Comparison of ENCODE assay signal across 8 cellular contexts in genomic region chr16:31073073-31073822, GRCh38. TPM values are rescaled to one million over a fixed set of nuclear protein-coding genes. Genes with fewer than 3 reads are reported as not detected.
DNase-seq lines count a peak whose midpoint lies in the region; ATAC-seq and TF ChIP-seq lines count a peak whose summit lies in the region.

No MANE protein-coding gene starts in this region.

- H3F3A ChIP-seq in GM23338 (replicated peaks; ENCODE audit: low read depth) (no peaks in the 10 kb centered on the region), neural cell (ENCODE audit: insufficient read depth, low read length, poor library complexity, severe bottlenecking) (no peaks in the 10 kb centered on the region)

- H3K27ac ChIP-seq in GM23338 (ENCODE audit: low read depth) (peak overlapping the region; percentile 91), neural cell (ENCODE audit: low read length) (peak overlapping the region; percentile 95)

- no peaks in the 10 kb centered on the region; the same call in 2 of the 3 replicates for H3K9me3 Mint-ChIP-seq in GM23338
- no peaks in the 10 kb centered on the region for H3K9me3 Mint-ChIP-seq in stimulated activated naive CD8-positive, alpha-beta T cell treated with anti-CD3 and anti-CD28 coated beads, Interleukin-15, Interleukin-2, amounts not matched to agents 100 ng/mL and 50 ng/mL, for 24 hours

- H3K27me3 ChIP-seq in GM23338 (ENCODE audit: insufficient read depth) (no peaks in the 10 kb centered on the region), neural cell (ENCODE audit: insufficient read depth, low read depth, low read length) (no peaks in the 10 kb centered on the region)

- peaks cover 19% of the 10 kb centered on the region for H3K4me1 Mint-ChIP-seq in GM23338
- peaks cover 42% of the 10 kb centered on the region for H3K4me1 Mint-ChIP-seq in stimulated activated naive CD8-positive, alpha-beta T cell treated with anti-CD3 and anti-CD28 coated beads, Interleukin-15, Interleukin-2, amounts not matched to agents 100 ng/mL and 50 ng/mL, for 24 hours (ENCODE audit: low read depth)

- TF ChIP-seq CTCF in GM23338 (conservative IDR thresholded peaks at IDR 0.05; ENCODE audit: low read depth in 2 of 2) (no peak), neural cell (IDR thresholded peaks at IDR 0.05; ENCODE audit: poor library complexity, severe bottlenecking) (peak; percentile 16)

- peak; percentile 74 for ATAC-seq in GM23338

- no peaks in the 10 kb centered on the region for H3K9me3 ChIP-seq in neural cell (ENCODE audit: low read length)

- peak overlapping the region; percentile 99 for H3K4me3 Mint-ChIP-seq in GM23338
- H3K4me3 Mint-ChIP-seq in stimulated activated naive CD8-positive, alpha-beta T cell treated with anti-CD3 and anti-CD28 coated beads, Interleukin-15, Interleukin-2, amounts not matched to agents 100 ng/mL and 50 ng/mL, for 24 hours, result peak overlapping the region; percentile 98

- H3K36me3 Mint-ChIP-seq in GM23338 (ENCODE audit: low read depth), result peaks cover 21% of the 10 kb centered on the region
- peaks cover 13% of the 10 kb centered on the region for H3K36me3 Mint-ChIP-seq in stimulated activated naive CD8-positive, alpha-beta T cell treated with anti-CD3 and anti-CD28 coated beads, Interleukin-15, Interleukin-2, amounts not matched to agents 100 ng/mL and 50 ng/mL, for 24 hours (ENCODE audit: low read depth)

- TF ChIP-seq RAD21 in neural cell (conservative IDR thresholded peaks at IDR 0.05), result no peak

- H3K36me3 ChIP-seq in GM23338 (ENCODE audit: insufficient read depth) (peaks cover 7% of the 10 kb centered on the region; the same call in 1 of the 2 replicates), neural cell (ENCODE audit: insufficient read depth, low read length) (no peaks in the 10 kb centered on the region)

- no peaks in the 10 kb centered on the region; the same call in 1 of the 2 replicates for H4K20me1 ChIP-seq in GM23338 (replicated peaks; ENCODE audit: insufficient read depth)
- no peaks in the 10 kb centered on the region for H4K20me1 ChIP-seq in neural cell (ENCODE audit: insufficient read depth)

- H3K4me1 ChIP-seq in GM23338 (ENCODE audit: insufficient read depth), result peaks cover 14% of the 10 kb centered on the region

- H2AFZ ChIP-seq in GM23338, result peak overlapping the region; percentile 98
- peak overlapping the region; percentile 87 for H2AFZ ChIP-seq in neural cell (ENCODE audit: low read depth, low read length)

- H3K4me2 ChIP-seq in GM23338, result peak overlapping the region; percentile 84
- H3K4me2 ChIP-seq in neural cell (ENCODE audit: low read length), result no peak overlapping the region

- H3K27ac Mint-ChIP-seq in GM23338, result peak overlapping the region; percentile 98
- peak overlapping the region; percentile 96 for H3K27ac Mint-ChIP-seq in stimulated activated naive CD8-positive, alpha-beta T cell treated with anti-CD3 and anti-CD28 coated beads, Interleukin-15, Interleukin-2, amounts not matched to agents 100 ng/mL and 50 ng/mL, for 24 hours

- H3K9me2 ChIP-seq in GM23338 (ENCODE audit: insufficient read depth) (no peaks in the 10 kb centered on the region), neural cell (ENCODE audit: insufficient read depth, low read length) (no peaks in the 10 kb centered on the region)

- H3K9ac ChIP-seq in neural cell (ENCODE audit: low read length), result peak overlapping the region; percentile 96

- H3K79me2 ChIP-seq in GM23338 (replicated peaks; ENCODE audit: insufficient read depth), result peaks cover 68% of the 10 kb centered on the region
- H3K79me2 ChIP-seq in neural cell (replicated peaks; ENCODE audit: insufficient read depth, low read length), result peaks cover 52% of the 10 kb centered on the region

- H3K4me3 ChIP-seq in GM23338, result peak overlapping the region; percentile 90
- H3K4me3 ChIP-seq in neural cell (ENCODE audit: low read length), result peak overlapping the region; percentile 77

- H3K27me3 Mint-ChIP-seq in GM23338 (ENCODE audit: insufficient read depth, low read depth, poor library complexity), result peaks cover 6% of the 10 kb centered on the region
- H3K27me3 Mint-ChIP-seq in stimulated activated naive CD8-positive, alpha-beta T cell treated with anti-CD3 and anti-CD28 coated beads, Interleukin-15, Interleukin-2, amounts not matched to agents 100 ng/mL and 50 ng/mL, for 24 hours, result no peaks in the 10 kb centered on the region

- peak; percentile 90 for DNase-seq in EL
- peak; percentile 96 for DNase-seq in GM23338 (ENCODE audit: low spot score)
- peak; percentile 42 to 58 for DNase-seq in Kasumi-1 (lab: John Stamatoyannopoulos, UW)
- peak; percentile 92 to 93 for DNase-seq in SHP77 (lab: John Stamatoyannopoulos, UW)
- DNase-seq in activated effector memory CD4-positive, alpha-beta T cell treated with anti-CD3 and anti-CD28 coated beads, Interleukin-2, amount 50 U/mL, for 16 hours, result peak; percentile 96
- DNase-seq in fibroblast of the conjunctiva (ENCODE audit: low read depth), result peak; percentile 77

- peak; percentile 43 for TF ChIP-seq EP300 in neural cell (conservative IDR thresholded peaks at IDR 0.05; ENCODE audit: poor library complexity, severe bottlenecking)

TF ChIP-seq in GM23338, 12 proteins besides CTCF, POLR2A, EP300 and RAD21 (continues in another document):
- no peak for TF ChIP-seq REST (IDR thresholded peaks at IDR 0.05; ENCODE audit: unreplicated experiment)

TF ChIP-seq in neural cell, 6 proteins besides CTCF, POLR2A, EP300 and RAD21:
- TF ChIP-seq TAF1 (IDR thresholded peaks at IDR 0.05; ENCODE audit: low read depth) (peak; percentile 76), EZH2 (IDR thresholded peaks at IDR 0.05; ENCODE audit: borderline replicate concordance, insufficient read depth, low read length, poor library complexity, severe bottlenecking) (no peak), REST (IDR thresholded peaks at IDR 0.05; ENCODE audit: borderline replicate concordance) (peak; percentile 83), POLR2AphosphoS5 (IDR thresholded peaks at IDR 0.05) (peak; percentile 84), MXI1 (conservative IDR thresholded peaks at IDR 0.05; ENCODE audit: poor library complexity, severe bottlenecking) (peak; percentile 36), SMC3 (conservative IDR thresholded peaks at IDR 0.05; ENCODE audit: poor library complexity) (no peak)
TF ChIP-seq in neural cell: peak in this region for 4.

RNA-seq across cellular contexts. Expression of gene ZNF668, which starts 0.8 kb away (rescaled TPM):
- 13.1 and 20.6 TPM in 2 replicates for total RNA-seq in GM23338 (2014; rRNA removed; shearing (Covaris generic))
- 6.2 and 6.5 TPM in 2 replicates for polyA plus RNA-seq in GM23338 (2016; fragmentation: Nextera tagmentation; extraction: Ambion mirVana)
- 17.8 and 21.3 TPM in 2 replicates for polyA plus RNA-seq in neural cell
- 27.8 and 34.8 TPM in 2 replicates for polyA minus RNA-seq in neural cell

RNA-seq across cellular contexts. Expression of gene ZNF646, which starts 1.0 kb away (rescaled TPM):
- total RNA-seq in GM23338 (2014; rRNA removed; shearing (Covaris generic)), result 19.3 and 29.3 TPM in 2 replicates
- polyA plus RNA-seq in GM23338 (2016; fragmentation: Nextera tagmentation; extraction: Ambion mirVana), result 5.3 and 6.3 TPM in 2 replicates
- polyA plus RNA-seq in neural cell, result 6.7 and 8.5 TPM in 2 replicates
- polyA minus RNA-seq in neural cell, result 43.8 and 53.1 TPM in 2 replicates

RNA-seq across cellular contexts. Expression of gene PRSS53, which starts 15.5 kb away (rescaled TPM):
- 1.6 and 2.7 TPM in 2 replicates for total RNA-seq in GM23338 (2014; rRNA removed; shearing (Covaris generic))
- 0.16 and 0.36 TPM in 2 replicates for polyA plus RNA-seq in GM23338 (2016; fragmentation: Nextera tagmentation; extraction: Ambion mirVana)
- 9.3 and 13.6 TPM in 2 replicates for polyA plus RNA-seq in neural cell
- 4.9 TPM in 2 replicates for polyA minus RNA-seq in neural cell

RNA-seq across cellular contexts. Expression of gene VKORC1, which starts 21.3 kb away (rescaled TPM):
- 100 and 106 TPM in 2 replicates for total RNA-seq in GM23338 (2014; rRNA removed; shearing (Covaris generic))
- 89.6 and 96.5 TPM in 2 replicates for polyA plus RNA-seq in GM23338 (2016; fragmentation: Nextera tagmentation; extraction: Ambion mirVana)
- 103 and 105 TPM in 2 replicates for polyA plus RNA-seq in neural cell
- 54.8 and 57.8 TPM in 2 replicates for polyA minus RNA-seq in neural cell

RNA-seq across cellular contexts. Expression of gene BCKDK, which starts 34.9 kb away (rescaled TPM):
- total RNA-seq in GM23338 (2014; rRNA removed; shearing (Covaris generic)), result 58.9 and 71.2 TPM in 2 replicates
- polyA plus RNA-seq in GM23338 (2016; fragmentation: Nextera tagmentation; extraction: Ambion mirVana), result 35.9 and 36.1 TPM in 2 replicates
- polyA plus RNA-seq in neural cell, result 21.3 and 26.8 TPM in 2 replicates
- polyA minus RNA-seq in neural cell, result 18.7 and 22.0 TPM in 2 replicates

Comparison
In these comparisons a context has a peak if more than half of its experiments do, and no peak if none do; other contexts are left out.
1. Peak in every context shown above with its lines: DNase-seq, ATAC-seq, H3K4me3 ChIP-seq and H3K27ac ChIP-seq.